ENCODE assay signal across 8 cellular contexts in genomic region chr11:117985953-117986887, GRCh38. TPM values are rescaled to one million over a fixed set of nuclear protein-coding genes. Genes with fewer than 3 reads are reported as not detected.
DNase-seq lines count a peak whose midpoint lies in the region; ATAC-seq, FAIRE-seq and TF ChIP-seq lines count a peak whose summit lies in the region.

Gene IL10RA (plus strand): TSS chr11:117986394. CDS start chr11:117986468, 74 bp downstream.

- no TSS peak for BruUV-seq in endothelial cell of umbilical vein (replicated peaks; lab: Mats Ljungman, UMichigan)

- H3K9me1 ChIP-seq in endothelial cell of umbilical vein (replicated peaks; ENCODE audit: control insufficient read depth, extremely low read depth, insufficient read depth, low read length), result no peaks in the 10 kb centered on the region

- DNase-seq in A172 (ENCODE audit: low spot score) (peak; percentile 6), NCI-H2227 treated with DMSO at 0.1 percent for 48 hours (lab: John Stamatoyannopoulos, UW) (peak; percentile 63), endothelial cell of umbilical vein (ENCODE audit: low read depth, low spot score) (peak; percentile 78), mucosa of gallbladder (ENCODE audit: low spot score) (peak; percentile 87)
- peak; percentile 76 for DNase-seq in stimulated activated CD8-positive, alpha-beta memory T cell treated with anti-CD3 and anti-CD28 coated beads, Interleukin-4, amount 100 ng/mL, for 24 hours (ENCODE audit: low read depth)

- no peak for TF ChIP-seq POLR2A in endothelial cell of umbilical vein (IDR thresholded peaks at IDR 0.05; ENCODE audit: low read depth, low read length)

- H3K4me2 ChIP-seq in endothelial cell of umbilical vein (ENCODE audit: insufficient read depth, low read length), result peak within 1 kb of the TSS; percentile 68

- H3K4me3 ChIP-seq in endothelial cell of umbilical vein (replicated peaks in 1 of 3; ENCODE audit: insufficient read depth in 1 of 3, low read depth in 1 of 3, low read length in 3 of 3), result peak within 1 kb of the TSS in 2 of 3 experiments; percentile 37 to 49

- ATAC-seq in GM18498 (IDR thresholded peaks at IDR 0.05; ENCODE audit: unreplicated experiment) (peak; percentile 87), HG02943 (IDR thresholded peaks at IDR 0.05; ENCODE audit: low read depth, unreplicated experiment) (peak; percentile 66)

- no peaks in the 10 kb centered on the region for H3K79me2 ChIP-seq in endothelial cell of umbilical vein (ENCODE audit: control insufficient read depth, insufficient read depth, low read length)

- no peaks in the 10 kb centered on the region for H4K20me1 ChIP-seq in endothelial cell of umbilical vein (replicated peaks; ENCODE audit: control insufficient read depth, extremely low read depth, insufficient read depth, low read length)

- intact Hi-C loops in endothelial cell of umbilical vein (cut with micrococcal nuclease), result loop anchor here (1.0 kb wide), 1 partner anchor 142 kb away; no protein-coding TSS in a partner anchor

- peaks cover 4% of the 10 kb centered on the region for H3K4me1 ChIP-seq in endothelial cell of umbilical vein (ENCODE audit: control insufficient read depth, extremely low read depth, insufficient read depth, low read length)

- H3K27me3 ChIP-seq in endothelial cell of umbilical vein (ENCODE audit: control insufficient read depth in 2 of 2, insufficient read depth in 2 of 2, low read length in 2 of 2), result peaks cover 12 to 17% of the 10 kb centered on the region in 2 experiments

- H3K9ac ChIP-seq in endothelial cell of umbilical vein (replicated peaks; ENCODE audit: extremely low read depth, insufficient read depth, low read length), result peak within 1 kb of the TSS; percentile 32

- POLR2A ChIA-PET in activated CD8-positive, alpha-beta memory T cell treated with anti-CD3 and anti-CD28 coated beads for 36 hours (lab: Charles Lee), result interaction anchor here (0.6 to 10.9 kb wide), 16 partner anchors 12 to 171 kb away, joined by 3 to 205 read pairs (median 4); partner anchors contain the start of gene TMPRSS13
- POLR2A ChIA-PET in endothelial cell of umbilical vein (lab: Charles Lee), result interaction anchor here (0.5 kb wide), 1 partner anchor 23 kb away, joined by 4 read pairs; no protein-coding TSS in a partner anchor

- peak; percentile 78 for FAIRE-seq in endothelial cell of umbilical vein (lab: Jason Lieb, UNC)

- no peak for TF ChIP-seq CTCF in endothelial cell of umbilical vein (IDR thresholded peaks at IDR 0.05; ENCODE audit: extremely low read depth in 1 of 2, insufficient read depth in 1 of 2, low read depth in 1 of 2, low read length in 2 of 2)

- H3K27ac ChIP-seq in endothelial cell of umbilical vein (ENCODE audit: insufficient read depth, low read depth, low read length), result no peak within 1 kb of the TSS

- no peaks in the 10 kb centered on the region for H3K9me3 ChIP-seq in endothelial cell of umbilical vein (replicated peaks; ENCODE audit: control insufficient read depth, insufficient read depth, low read length)

- dilution Hi-C loops in endothelial cell of umbilical vein (cut with MboI; ENCODE audit: extremely low pct_ligation_motif_present, low sequenced_read_pairs), result no loop called here

- CTCF ChIA-PET in activated CD8-positive, alpha-beta memory T cell treated with anti-CD3 and anti-CD28 coated beads for 36 hours (lab: Charles Lee), result interaction anchor here (1.0 to 4.8 kb wide), 13 partner anchors 10 to 169 kb away, joined by 3 to 35 read pairs (median 6); no protein-coding TSS in a partner anchor
- CTCF ChIA-PET in endothelial cell of umbilical vein (lab: Charles Lee), result interaction anchor here (0.9 to 3.9 kb wide), 4 partner anchors 12 to 167 kb away, joined by 3 to 20 read pairs (median 4); no protein-coding TSS in a partner anchor

- H3K36me3 ChIP-seq in endothelial cell of umbilical vein (ENCODE audit: control insufficient read depth in 2 of 2, extremely low read depth in 1 of 2, insufficient read depth in 2 of 2, low read length in 2 of 2), result no peaks in the 10 kb centered on the region

- peak within 1 kb of the TSS; percentile 92 for H2AFZ ChIP-seq in endothelial cell of umbilical vein (ENCODE audit: low read depth, low read length)

TF ChIP-seq in endothelial cell of umbilical vein, 7 proteins besides CTCF, POLR2A, EP300 and RAD21:
- no peak for TF ChIP-seq EZH2 (IDR thresholded peaks at IDR 0.05; ENCODE audit: borderline replicate concordance, low read depth, low read length, severe bottlenecking)
- no peak for TF ChIP-seq MAX (IDR thresholded peaks at IDR 0.05; ENCODE audit: insufficient read depth, insufficient read length)
- TF ChIP-seq JUN (IDR thresholded peaks at IDR 0.05; ENCODE audit: borderline replicate concordance, insufficient read depth, insufficient read length, low read depth), result no peak
- no peak for TF ChIP-seq POLR2AphosphoS5 (IDR thresholded peaks at IDR 0.05; ENCODE audit: insufficient read depth, low read depth, low read length)
- TF ChIP-seq GATA2 (IDR thresholded peaks at IDR 0.05; ENCODE audit: insufficient read depth, insufficient read length, low read depth, low read length), result no peak
- no peak for TF ChIP-seq MYC (IDR thresholded peaks at IDR 0.05; ENCODE audit: low read depth, low read length)
- TF ChIP-seq FOS (IDR thresholded peaks at IDR 0.05; ENCODE audit: borderline replicate concordance, insufficient read depth, low read length), result no peak

RNA-seq across cellular contexts. Expression of gene IL10RA, which starts in this region (rescaled TPM):
- 0.12 TPM in 1 of 2 replicates, not detected in the other for total RNA-seq in A172 (2014; rRNA removed; shearing (Covaris generic))
- total RNA-seq in activated CD8-positive, alpha-beta memory T cell treated with anti-CD3 and anti-CD28 coated beads for 36 hours, result 10 to 100 TPM; 58.1 to 62.6 TPM
- total RNA-seq in endothelial cell of umbilical vein (0.14 TPM in 1 of 2 replicates, not detected in the other), mucosa of gallbladder (29.3 TPM)
- 0.04 and 0.11 TPM in 2 replicates for polyA plus RNA-seq in endothelial cell of umbilical vein
- 0.04 and 0.05 TPM in 2 replicates for polyA plus RNA-seq in endothelial cell of umbilical vein (2011; cell fraction: cytosol; rRNA removed)
- 0.04 and 0.15 TPM in 2 replicates for polyA plus RNA-seq in endothelial cell of umbilical vein (2011; cell fraction: nucleus; rRNA removed)
- polyA plus RNA-seq in endothelial cell of umbilical vein (2012), result 0.11 and 0.57 TPM in 2 replicates
- polyA minus RNA-seq in endothelial cell of umbilical vein, result 1.0 TPM in 1 of 2 replicates, not detected in the other
- polyA minus RNA-seq in endothelial cell of umbilical vein (2011; cell fraction: cytosol; rRNA and poly(A)+ RNA removed), result not detected
- not detected in 2 replicates for polyA minus RNA-seq in endothelial cell of umbilical vein (2011; cell fraction: nucleus; rRNA and poly(A)+ RNA removed)

Comparison
In these comparisons a context has a peak if more than half of its experiments do, and no peak if none do; other contexts are left out.
1. RNA of gene IL10RA (total RNA-seq): 58.1 to 62.6 TPM in activated CD8-positive, alpha-beta memory T cell treated with anti-CD3 and anti-CD28 coated beads for 36 hours and 29.3 TPM in mucosa of gallbladder (single experiment); 0.14 TPM in endothelial cell of umbilical vein and 0.12 TPM in A172; every median in the first group is over 10 times any median in the second.
2. Peak in DNase-seq in A172; RNA of the gene not detected or under 1 TPM.
3. DNase-seq: peak in every context shown above with its lines; median percentile 87 in mucosa of gallbladder; 78 in endothelial cell of umbilical vein; 76 in stimulated activated CD8-positive, alpha-beta memory T cell treated with anti-CD3 and anti-CD28 coated beads, Interleukin-4, amount 100 ng/mL, for 24 hours; 63 in NCI-H2227 treated with DMSO at 0.1 percent for 48 hours; 6 in A172.